ENCODE assay signal across 17 cellular contexts in genomic region chr2:234722176-234722575, GRCh38.
A peak's percentile ranks its signal among the peaks of the same experiment; 100 is the strongest.
DNase-seq lines count a peak whose midpoint lies in the region; ATAC-seq and TF ChIP-seq lines count a peak whose summit lies in the region.
"Had no signal": no experiment of that assay in that cellular context is flagged by ENCODE, and none has a peak within 500 bp of the region (broad histone marks: within the 10 kb centered on the region; RNA-seq: fewer than 3 reads in every experiment).

No MANE protein-coding gene starts in this region.

- no peaks in the 10 kb centered on the region for H3K9me3 ChIP-seq in breast epithelium
- H3K9me3 ChIP-seq: A549 had no signal

- no peak overlapping the region for H3K4me3 Mint-ChIP-seq in MCF 10A (ENCODE audit: unreplicated experiment)
- H3K4me3 Mint-ChIP-seq: CD4-positive, alpha-beta T cell; HFFc6 had no signal

- no peaks in the 10 kb centered on the region for H3K9me3 Mint-ChIP-seq in MCF 10A (ENCODE audit: unreplicated experiment)
- H3K9me3 Mint-ChIP-seq: CD4-positive, alpha-beta T cell; HFFc6 had no signal

- no TSS peak for BruUV-seq in MCF 10A (replicated peaks; lab: Mats Ljungman, UMichigan)

- no peak for ATAC-seq in HG03460 (IDR thresholded peaks at IDR 0.05; ENCODE audit: unreplicated experiment)
- ATAC-seq in HG03108 (IDR thresholded peaks at IDR 0.05; ENCODE audit: unreplicated experiment), result no peak
- no peak for ATAC-seq in HG02763 (IDR thresholded peaks at IDR 0.05; ENCODE audit: unreplicated experiment)
- ATAC-seq: A549 had no signal

- H3K27ac Mint-ChIP-seq in MCF 10A (ENCODE audit: low read depth, unreplicated experiment), result no peak overlapping the region
- H3K27ac Mint-ChIP-seq: CD4-positive, alpha-beta T cell; HFFc6 had no signal

- no peaks in the 10 kb centered on the region for H3K36me3 ChIP-seq in breast epithelium
- H3K36me3 ChIP-seq: SJSA1 had no signal

- H3K27me3 Mint-ChIP-seq in MCF 10A (ENCODE audit: insufficient read depth, unreplicated experiment), result no peaks in the 10 kb centered on the region

- CTCF ChIA-PET in MCF 10A (lab: Yijun Ruan, JAX), result no interaction called here

- H3K4me1 ChIP-seq in breast epithelium, result no peaks in the 10 kb centered on the region

- H3K4me3 ChIP-seq in breast epithelium (no peak overlapping the region), cardiac fibroblast (replicated peaks in 1 of 2; ENCODE audit: low read depth in 2 of 2, low read length in 2 of 2) (no peak overlapping the region)
- H3K4me3 ChIP-seq: A549, SJSA1 had no signal

- intact Hi-C loops in MCF 10A (cut with micrococcal nuclease), result no loop called here
- intact Hi-C loops in breast epithelium (cut with DNase I; ENCODE audit: low total_unique reads), result no loop called here

- H3K4me1 Mint-ChIP-seq in MCF 10A (ENCODE audit: insufficient read depth, unreplicated experiment), result peaks cover 15% of the 10 kb centered on the region

- TF ChIP-seq POLR2A in breast epithelium (IDR thresholded peaks at IDR 0.05), result no peak

- no peaks in the 10 kb centered on the region for H3K36me3 Mint-ChIP-seq in MCF 10A (ENCODE audit: insufficient read depth, unreplicated experiment)

- no peak overlapping the region for H3K27ac ChIP-seq in breast epithelium
- H3K27ac ChIP-seq: A549, SJSA1 had no signal

- TF ChIP-seq CTCF in MCF 10A (IDR thresholded peaks at IDR 0.05; ENCODE audit: unreplicated experiment), result no peak
- TF ChIP-seq CTCF in breast epithelium (IDR thresholded peaks at IDR 0.05), result no peak
- TF ChIP-seq CTCF in cardiac fibroblast (IDR thresholded peaks at IDR 0.05; ENCODE audit: low read depth, low read length), result no peak

- POLR2A ChIA-PET in MCF 10A (lab: Yijun Ruan, JAX), result interaction anchor here (0.6 to 0.7 kb wide), 3 partner anchors 9 to 223 kb away, joined by 3 to 5 read pairs (median 3); no protein-coding TSS in a partner anchor

- H3K27me3 ChIP-seq in breast epithelium, result no peaks in the 10 kb centered on the region
- H3K27me3 ChIP-seq: SJSA1 had no signal

- DNase-seq in MCF 10A (ENCODE audit: unreplicated experiment) (peak; percentile 35), breast epithelium (ENCODE audit: low spot score in 2 of 2) (no peak), cardiac fibroblast (ENCODE audit: low read depth in 2 of 2) (peak; percentile 43 to 57), iris pigment epithelial cell (ENCODE audit: low read depth) (peak; percentile 32), mucosa of gallbladder (ENCODE audit: low spot score) (no peak)
- DNase-seq: CD4-positive, alpha-beta T cell; HFFc6; NCI-H2029; NCI-H2227 treated with DMSO at 0.1 percent for 48 hours; NCI-H524 treated with DMSO at 0.1 percent for 48 hours; NK-92 treated with Interleukin-12 subunit alpha and Interleukin-12 subunit beta, amount 100 ng/mL, for 24 hours; OCI-M1 had no signal

Comparison
In these comparisons a context has a peak if more than half of its experiments do, and no peak if none do; other contexts are left out.
1. DNase-seq: peak in MCF 10A (single experiment), cardiac fibroblast (2 of 2) and iris pigment epithelial cell (single experiment); none in breast epithelium (0 of 2) and mucosa of gallbladder (single experiment).